In genomic region chr15:84826369-84826823, GRCh38 we compare ENCODE assay signal across 8 cellular contexts. TPM values are rescaled to one million over a fixed set of nuclear protein-coding genes. Genes with fewer than 3 reads are reported as not detected.
DNase-seq lines count a peak whose midpoint lies in the region; ATAC-seq, FAIRE-seq and TF ChIP-seq lines count a peak whose summit lies in the region.

No MANE protein-coding gene starts in this region.

- in situ Hi-C loops in GM12878 (cut with MboI) = no loop called here

- H3K9me2 ChIP-seq in DOHH2 (replicated peaks; ENCODE audit: control insufficient read depth, low read length) = no peaks in the 10 kb centered on the region

- DNase-seq in HT1080 (ENCODE audit: low read depth) (peak; percentile 41), GM12878 (ENCODE audit: low read depth, low spot score) (no peak), mucosa of descending colon (peak in 2 of 3 donors; percentile 59 to 62), NCI-H1417 treated with DMSO at 0.1 percent for 48 hours (lab: John Stamatoyannopoulos, UW) (no peak), NCI-H345 (lab: John Stamatoyannopoulos, UW) (no peak)
- DNase-seq in stimulated activated naive CD4-positive, alpha-beta T cell (lab: John Stamatoyannopoulos, UW) = no peak
- no peak for DNase-seq in NK-92 treated with Interleukin-12 subunit alpha and Interleukin-12 subunit beta, amount 100 ng/mL, for 24 hours (lab: John Stamatoyannopoulos, UW)

- no peaks in the 10 kb centered on the region for H3K79me2 ChIP-seq in DOHH2 (ENCODE audit: control insufficient read depth, low read length)
- H3K79me2 ChIP-seq in GM12878 (ENCODE audit: control insufficient read depth, insufficient read depth, low read length) = no peaks in the 10 kb centered on the region

- ATAC-seq in GM12878 (peak; percentile 88), mucosa of descending colon (peak; percentile 86)

- H3K4me3 ChIP-seq in DOHH2 (ENCODE audit: low read length) (no peak overlapping the region), GM12878 (no peak overlapping the region), mucosa of descending colon (no peak overlapping the region)

- H3K9me3 ChIP-seq in DOHH2 (ENCODE audit: control insufficient read depth, insufficient read depth, low read length) = no peaks in the 10 kb centered on the region
- H3K9me3 ChIP-seq in GM12878 (replicated peaks; ENCODE audit: control insufficient read depth, insufficient read depth, low read length) = no peaks in the 10 kb centered on the region
- H3K9me3 ChIP-seq in mucosa of descending colon = no peaks in the 10 kb centered on the region

- BruUV-seq in GM12878 (replicated peaks; lab: Mats Ljungman, UMichigan) = no TSS peak

- SMC1A ChIA-PET in GM12878 (lab: Charles Lee; ENCODE audit: uncharacterized antibody, unreplicated experiment) = interaction anchor here (1.4 to 1.6 kb wide), 3 partner anchors 102 to 218 kb away, joined by 3 to 5 read pairs (median 5); no protein-coding TSS in a partner anchor

- intact Hi-C loops in GM12878 (cut with micrococcal nuclease; ENCODE audit: unreplicated experiment) (loop anchor here (1.0 kb wide), 1 partner anchor 102 kb away; no protein-coding TSS in a partner anchor), mucosa of descending colon (cut with DNase I, micrococcal nuclease) (loop anchor here in 1 of 2 donors (10.0 kb wide), 1 partner anchor 98 kb away; no protein-coding TSS in a partner anchor)

- POLR2A ChIA-PET in GM12878 (lab: Charles Lee) = no interaction called here

- no peak overlapping the region for H3K9ac ChIP-seq in GM12878 (ENCODE audit: control insufficient read depth, insufficient read depth, low read length)

- CTCF ChIA-PET in GM12878 (lab: Yijun Ruan, JAX) = interaction anchor here (0.8 to 1.2 kb wide), 2 partner anchors 102 to 195 kb away, joined by 3 to 5 read pairs; no protein-coding TSS in a partner anchor

- no peaks in the 10 kb centered on the region for H4K20me1 ChIP-seq in DOHH2 (ENCODE audit: control insufficient read depth, insufficient read depth, low read depth, low read length)
- H4K20me1 ChIP-seq in GM12878 (ENCODE audit: control insufficient read depth, insufficient read depth) = no peaks in the 10 kb centered on the region

- FAIRE-seq in GM12878 (lab: Jason Lieb, UNC) = no peak

- no peak overlapping the region for H2AFZ ChIP-seq in GM12878 (ENCODE audit: control insufficient read depth, low read depth, low read length)

- H3K27me3 ChIP-seq in DOHH2 (ENCODE audit: control insufficient read depth, low read length) (peaks cover 39% of the 10 kb centered on the region), GM12878 (replicated peaks in 1 of 2; ENCODE audit: control insufficient read depth in 2 of 2, insufficient read depth in 2 of 2, low read length in 1 of 2) (peaks cover 0 to 4% of the 10 kb centered on the region in 2 experiments; a peak in 3 of 4 replicates)

- H3K4me1 ChIP-seq in DOHH2 (ENCODE audit: control insufficient read depth, low read length) (no peaks in the 10 kb centered on the region), GM12878 (ENCODE audit: control insufficient read depth, insufficient read depth, low read length) (no peaks in the 10 kb centered on the region), mucosa of descending colon (ENCODE audit: low read depth) (no peaks in the 10 kb centered on the region)

- RAD21 ChIA-PET in GM12878 (lab: Charles Lee; ENCODE audit: unreplicated experiment) = interaction anchor here (0.6 kb wide), 1 partner anchor 102 kb away, joined by 3 read pairs; no protein-coding TSS in a partner anchor

- H3K27ac ChIP-seq in DOHH2 (ENCODE audit: low read depth, low read length) (no peak overlapping the region), GM12878 (ENCODE audit: control insufficient read depth, insufficient read depth) (no peak overlapping the region)

- peak; percentile 51 for TF ChIP-seq RAD21 in GM12878 (IDR thresholded peaks at IDR 0.05; ENCODE audit: insufficient read depth, low read depth, low read length)

- no peak for TF ChIP-seq EP300 in GM12878 (IDR thresholded peaks at IDR 0.05; ENCODE audit: borderline replicate concordance in 1 of 2, control insufficient read depth in 1 of 2, low read depth in 2 of 2, low read length in 2 of 2)

- H3F3A ChIP-seq in DOHH2 (ENCODE audit: control insufficient read depth, insufficient read depth) = no peaks in the 10 kb centered on the region

- no peak for TF ChIP-seq POLR2A in GM12878 (IDR thresholded peaks at IDR 0.05; ENCODE audit: low read depth, low read length)

- H3K36me3 ChIP-seq in DOHH2 (ENCODE audit: control insufficient read depth, low read length) (no peaks in the 10 kb centered on the region), GM12878 (ENCODE audit: control insufficient read depth in 2 of 2, insufficient read depth in 2 of 2, low read length in 1 of 2) (no peaks in the 10 kb centered on the region), mucosa of descending colon (ENCODE audit: low read depth) (no peaks in the 10 kb centered on the region)

- TF ChIP-seq CTCF in DOHH2 (IDR thresholded peaks at IDR 0.05; ENCODE audit: low read depth, low read length, poor library complexity, severe bottlenecking) (peak; percentile 77), GM12878 (IDR thresholded peaks at IDR 0.05 in 2 of 3, conservative IDR thresholded peaks at IDR 0.05 in 1 of 3; ENCODE audit: control insufficient read depth in 2 of 3, extremely low read depth in 1 of 3, insufficient read depth in 1 of 3, low read depth in 3 of 3, low read length in 3 of 3) (peak; percentile 43 to 52 (median 47); a peak in 4 of 6 replicates), mucosa of descending colon (IDR thresholded peaks at IDR 0.05) (no peak)

- WGBS in GM12878 (ENCODE audit: insufficient coverage, insufficient replicate concordance, low lambda C conversion rate, missing lambda C conversion rate) = 31% methylated on average over 6 of the region's 6 CpGs

- no peak overlapping the region for H3K4me2 ChIP-seq in DOHH2 (ENCODE audit: low read length)
- no peak overlapping the region for H3K4me2 ChIP-seq in GM12878 (ENCODE audit: control insufficient read depth, insufficient read depth)

TF ChIP-seq in GM12878, 131 proteins besides CTCF, POLR2A, EP300 and RAD21:
- TF ChIP-seq SMC3 (IDR thresholded peaks at IDR 0.05; ENCODE audit: borderline replicate concordance, low read length) (peak; percentile 30; the same call in 1 of the 2 replicates), SREBF2 (IDR thresholded peaks at IDR 0.05; ENCODE audit: low read length) (no peak), NBN (IDR thresholded peaks at IDR 0.05) (no peak)

RNA-seq across cellular contexts. Expression of gene ALPK3, which starts 9.2 kb away (rescaled TPM):
- total RNA-seq in HT1080 (2014; rRNA removed; shearing (Covaris generic)) = 0.02 and 0.03 TPM in 2 replicates
- 0.02 TPM in 1 of 2 replicates, not detected in the other for polyA plus RNA-seq in HT1080 (2015; cell fraction: cytosol; rRNA removed)
- polyA plus RNA-seq in HT1080 (2015; cell fraction: nucleus; rRNA removed) = 0.05 and 0.11 TPM in 2 replicates
- 0.15 TPM in 2 replicates for total RNA-seq in GM12878 (2013; cell fraction: nucleolus; rRNA removed)
- total RNA-seq in GM12878 (2014; rRNA removed) (under 0.01 TPM in 1 of 2 replicates, not detected in the other), GM12878 (2014; rRNA removed; fragmentation: Illumina TruSeq; extraction: Trizol) (under 0.01 TPM in 1 of 2 replicates, not detected in the other), GM12878 (2021) (0.05 TPM in 2 replicates), mucosa of descending colon (10 to 100 TPM in 1 of 3 donors, 1 to 10 TPM in 2; 1.3 to 15.3 (median 1.9) TPM)
- 0.03 TPM for polyA plus RNA-seq in GM12878 (2011; ENCODE audit: low read depth)
- polyA plus RNA-seq in GM12878 (2011; rRNA removed) (not detected in 2 replicates), GM12878 (2014; fragmentation: Illumina TruSeq; extraction: Trizol) (0.01 TPM in 1 of 2 replicates, not detected in the other), GM12878 (2014; fragmentation: Nextera tagmentation; extraction: Ambion mirVana) (not detected), GM12878 (2014; rRNA removed) (0.01 and 0.03 TPM in 2 replicates), GM12878 (2016; fragmentation: Nextera tagmentation; extraction: Ambion mirVana) (not detected)
- 0.01 and 0.07 TPM in 2 replicates for polyA plus RNA-seq in GM12878 (2011; cell fraction: cytosol; rRNA removed)
- 0.03 and 0.04 TPM in 2 replicates for polyA plus RNA-seq in GM12878 (2011; cell fraction: nucleus; rRNA removed)
- 0.03 TPM in 2 replicates for polyA plus RNA-seq in GM12878 (2012)
- polyA minus RNA-seq in GM12878 (2011; rRNA and poly(A)+ RNA removed) = under 0.01 TPM in 1 of 2 replicates, not detected in the other
- not detected in 2 replicates for polyA minus RNA-seq in GM12878 (2011; cell fraction: cytosol; rRNA and poly(A)+ RNA removed)
- 0.10 TPM in 1 of 2 replicates, not detected in the other for polyA minus RNA-seq in GM12878 (2011; cell fraction: nucleus; rRNA and poly(A)+ RNA removed)

RNA-seq across cellular contexts. Expression of gene SLC28A1, which starts 58.1 kb away (rescaled TPM):
- not detected in 2 replicates for total RNA-seq in HT1080 (2014; rRNA removed; shearing (Covaris generic))
- polyA plus RNA-seq in HT1080 (2015; cell fraction: cytosol; rRNA removed) = not detected in 2 replicates
- polyA plus RNA-seq in HT1080 (2015; cell fraction: nucleus; rRNA removed) = 0.20 TPM in 1 of 2 replicates, not detected in the other
- not detected in 2 replicates for total RNA-seq in GM12878 (2013; cell fraction: nucleolus; rRNA removed)
- total RNA-seq in GM12878 (2014; rRNA removed) (not detected in 2 replicates), GM12878 (2014; rRNA removed; fragmentation: Illumina TruSeq; extraction: Trizol) (not detected in 2 replicates), GM12878 (2021) (not detected in 2 replicates), mucosa of descending colon (not detected)
- not detected for polyA plus RNA-seq in GM12878 (2011; ENCODE audit: low read depth)
- polyA plus RNA-seq in GM12878 (2011; rRNA removed) (not detected in 2 replicates), GM12878 (2014; fragmentation: Illumina TruSeq; extraction: Trizol) (not detected in 2 replicates), GM12878 (2014; fragmentation: Nextera tagmentation; extraction: Ambion mirVana) (not detected), GM12878 (2014; rRNA removed) (not detected in 2 replicates), GM12878 (2016; fragmentation: Nextera tagmentation; extraction: Ambion mirVana) (not detected)
- 0.03 and 0.10 TPM in 2 replicates for polyA plus RNA-seq in GM12878 (2011; cell fraction: cytosol; rRNA removed)
- not detected in 2 replicates for polyA plus RNA-seq in GM12878 (2011; cell fraction: nucleus; rRNA removed)
- polyA plus RNA-seq in GM12878 (2012) = not detected in 2 replicates
- polyA minus RNA-seq in GM12878 (2011; rRNA and poly(A)+ RNA removed) = not detected in 2 replicates
- not detected in 2 replicates for polyA minus RNA-seq in GM12878 (2011; cell fraction: cytosol; rRNA and poly(A)+ RNA removed)
- polyA minus RNA-seq in GM12878 (2011; cell fraction: nucleus; rRNA and poly(A)+ RNA removed) = not detected in 2 replicates

Comparison
In these comparisons a context has a peak if more than half of its experiments do, and no peak if none do; other contexts are left out.
1. DNase-seq: peak in HT1080 (single experiment) and mucosa of descending colon (2 of 3); none in GM12878 (single experiment), stimulated activated naive CD4-positive, alpha-beta T cell (0 of 6), NCI-H1417 treated with DMSO at 0.1 percent for 48 hours (single experiment), NK-92 treated with Interleukin-12 subunit alpha and Interleukin-12 subunit beta, amount 100 ng/mL, for 24 hours (single experiment) and NCI-H345 (single experiment).